Comparison of ENCODE assay signal across 1 cellular context in genomic region chr9:63816742-63817621, GRCh38.
TF ChIP-seq lines count a peak whose summit lies in the region.

No MANE protein-coding gene starts in this region.

TF ChIP-seq in IMR-90, 13 proteins besides CTCF, POLR2A, EP300 and RAD21 (continued from another document):
- TF ChIP-seq CHD1 (IDR thresholded peaks at IDR 0.05; ENCODE audit: low read depth, low read length), result no peak
